17 cellular contexts compared by ENCODE assay signal in genomic region chr22:44214764-44215163, GRCh38. TPM values are rescaled to one million over a fixed set of nuclear protein-coding genes. Genes with fewer than 3 reads are reported as not detected.
DNase-seq lines count a peak whose midpoint lies in the region; ATAC-seq and TF ChIP-seq lines count a peak whose summit lies in the region.
"Had no signal": no experiment of that assay in that cellular context is flagged by ENCODE, and none has a peak within 500 bp of the region (broad histone marks: within the 10 kb centered on the region; RNA-seq: fewer than 3 reads in every experiment).

No MANE protein-coding gene starts in this region.

- H3K27me3 Mint-ChIP-seq in activated CD4-positive, alpha-beta memory T cell treated with anti-CD3 and anti-CD28 coated beads, Interleukin-2, amount 10 ng/mL, durations not matched to agents 7 days and 5 days, result peaks cover under 1% of the 10 kb centered on the region

- no peak overlapping the region for H3K27ac Mint-ChIP-seq in activated CD4-positive, alpha-beta memory T cell treated with anti-CD3 and anti-CD28 coated beads, Interleukin-2, amount 10 ng/mL, durations not matched to agents 7 days and 5 days
- H3K27ac Mint-ChIP-seq: CD14-positive monocyte; CD8-positive, alpha-beta T cell had no signal

- peaks cover 5% of the 10 kb centered on the region for H3K4me1 Mint-ChIP-seq in activated CD4-positive, alpha-beta memory T cell treated with anti-CD3 and anti-CD28 coated beads, Interleukin-2, amount 10 ng/mL, durations not matched to agents 7 days and 5 days

- H3K27ac ChIP-seq in AG04450 (ENCODE audit: low read depth, low read length), result peak overlapping the region; percentile 11
- H3K27ac ChIP-seq: GM23248 had no signal

- no peak overlapping the region for H3K4me3 ChIP-seq in AG04450 (ENCODE audit: low read depth, low read length)
- H3K4me3 ChIP-seq: GM23248 had no signal

- peaks cover 10% of the 10 kb centered on the region for H3K27me3 ChIP-seq in AG04450 (ENCODE audit: control insufficient read depth, insufficient read depth, low read length)

- no peaks in the 10 kb centered on the region for H3K36me3 Mint-ChIP-seq in activated CD4-positive, alpha-beta memory T cell treated with anti-CD3 and anti-CD28 coated beads, Interleukin-2, amount 10 ng/mL, durations not matched to agents 7 days and 5 days (ENCODE audit: low read depth)

- no peaks in the 10 kb centered on the region for H3K9me3 Mint-ChIP-seq in activated CD4-positive, alpha-beta memory T cell treated with anti-CD3 and anti-CD28 coated beads, Interleukin-2, amount 10 ng/mL, durations not matched to agents 7 days and 5 days

- no peak for TF ChIP-seq CTCF in AG04450 (IDR thresholded peaks at IDR 0.05; ENCODE audit: low read depth, low read length)
- TF ChIP-seq CTCF in GM10266 (IDR thresholded peaks at IDR 0.05; ENCODE audit: control insufficient read depth, insufficient read depth, low read depth, missing control alignments), result no peak

- POLR2A ChIA-PET in AG04450 (lab: Yijun Ruan, JAX), result no interaction called here
- POLR2A ChIA-PET in activated CD4-positive, alpha-beta memory T cell treated with anti-CD3 and anti-CD28 coated beads, Interleukin-2, amount 10 ng/mL, durations not matched to agents 7 days and 5 days (lab: Charles Lee), result interaction anchor here (1.0 kb wide), 1 partner anchor 8 kb away, joined by 3 read pairs; no protein-coding TSS in a partner anchor

- no peak overlapping the region for H3K4me3 Mint-ChIP-seq in activated CD4-positive, alpha-beta memory T cell treated with anti-CD3 and anti-CD28 coated beads, Interleukin-2, amount 10 ng/mL, durations not matched to agents 7 days and 5 days
- H3K4me3 Mint-ChIP-seq: CD14-positive monocyte; CD8-positive, alpha-beta T cell had no signal

- CTCF ChIA-PET in AG04450 (lab: Charles Lee), result no interaction called here
- CTCF ChIA-PET in activated CD4-positive, alpha-beta memory T cell treated with anti-CD3 and anti-CD28 coated beads, Interleukin-2, amount 10 ng/mL, durations not matched to agents 7 days and 5 days (lab: Charles Lee), result no interaction called here

- no peak for ATAC-seq in GM21447 (IDR thresholded peaks at IDR 0.05; ENCODE audit: unreplicated experiment)
- ATAC-seq: CD8-positive, alpha-beta T cell; HCT116 had no signal

- peaks cover 3% of the 10 kb centered on the region for H3K9me3 ChIP-seq in AG04450 (ENCODE audit: control insufficient read depth, insufficient read depth, low read length)

- DNase-seq in AG04450 (ENCODE audit: low read depth, low spot score) (no peak), GM10266 (ENCODE audit: extremely low spot score) (peak; percentile 5), NCI-H146 treated with DMSO at 0.1 percent for 48 hours (lab: John Stamatoyannopoulos, UW; ENCODE audit: unreplicated experiment) (peak; percentile 39), mesenteric fat pad (ENCODE audit: low spot score) (peak; percentile 47), NCI-H1417 treated with DMSO at 0.1 percent for 48 hours (lab: John Stamatoyannopoulos, UW) (no peak), NCI-H226 (no peak)
- DNase-seq in activated CD4-positive, alpha-beta memory T cell treated with anti-CD3 and anti-CD28 coated beads, Interleukin-2, amount 10 ng/mL, durations not matched to agents 7 days and 5 days, result no peak
- DNase-seq: COR-L47, DMS53, GF-D8, GM23248, IMR-90 had no signal

RNA-seq across cellular contexts. Expression of gene PARVG, which starts 34.0 kb away (rescaled TPM):
- polyA plus RNA-seq in AG04450 (2011; rRNA removed), result 0.01 TPM in 1 of 2 replicates, not detected in the other
- not detected in 2 replicates for polyA minus RNA-seq in AG04450 (2011; rRNA and poly(A)+ RNA removed)
- 23.0 TPM for total RNA-seq in mesenteric fat pad
- total RNA-seq in activated CD4-positive, alpha-beta memory T cell treated with anti-CD3 and anti-CD28 coated beads, Interleukin-2, amount 10 ng/mL, durations not matched to agents 7 days and 5 days, result 100 to 1,000 TPM; 123 to 128 TPM
- total RNA-seq: GM23248, IMR-90 had no signal
- polyA plus RNA-seq: BJ, GM23248, IMR-90 had no signal

Comparison
In these comparisons a context has a peak if more than half of its experiments do, and no peak if none do; other contexts are left out.
1. DNase-seq: peak in GM10266 (single experiment), NCI-H146 treated with DMSO at 0.1 percent for 48 hours (single experiment) and mesenteric fat pad (single experiment); none in AG04450 (single experiment), NCI-H1417 treated with DMSO at 0.1 percent for 48 hours (single experiment), activated CD4-positive, alpha-beta memory T cell treated with anti-CD3 and anti-CD28 coated beads, Interleukin-2, amount 10 ng/mL, durations not matched to agents 7 days and 5 days (single experiment) and NCI-H226 (single experiment).